8 cellular contexts compared by ENCODE assay signal in genomic region chr2:1743396-1744150, GRCh38. TPM values are rescaled to one million over a fixed set of nuclear protein-coding genes. Genes with fewer than 3 reads are reported as not detected.
DNase-seq lines count a peak whose midpoint lies in the region; ATAC-seq and TF ChIP-seq lines count a peak whose summit lies in the region.

No MANE protein-coding gene starts in this region.

- H3K4me1 Mint-ChIP-seq in effector memory CD8-positive, alpha-beta T cell (ENCODE audit: low read depth in 2 of 2), result peaks cover 0 to 2% of the 10 kb centered on the region in 2 donors
- no peaks in the 10 kb centered on the region for H3K4me1 Mint-ChIP-seq in Caco-2 (ENCODE audit: low read depth, unreplicated experiment)

- no peaks in the 10 kb centered on the region for H3K9me2 ChIP-seq in Karpas-422 (replicated peaks; ENCODE audit: insufficient read depth, low read length)

- H3K9ac ChIP-seq in BLaER1, result peak overlapping the region; percentile 93
- no peak overlapping the region for H3K9ac ChIP-seq in Karpas-422 (ENCODE audit: low read length)

- ATAC-seq in RWPE2 (ENCODE audit: low read depth) (peak; percentile 31), foreskin keratinocyte (peak; percentile 36)
- no peak for ATAC-seq in effector memory CD8-positive, alpha-beta T cell (replicated peaks)

- H3K27ac ChIP-seq in BLaER1 (peak overlapping the region; percentile 96), RWPE2 (ENCODE audit: poor library complexity, severe bottlenecking) (peak overlapping the region; percentile 84), foreskin keratinocyte (peak overlapping the region; percentile 93), Karpas-422 (ENCODE audit: low read length) (no peak overlapping the region)

- peaks cover 2 to 13% of the 10 kb centered on the region in 2 donors for H3K9me3 Mint-ChIP-seq in effector memory CD8-positive, alpha-beta T cell
- H3K9me3 Mint-ChIP-seq in Caco-2 (ENCODE audit: unreplicated experiment), result no peaks in the 10 kb centered on the region

- H3K36me3 Mint-ChIP-seq in effector memory CD8-positive, alpha-beta T cell (ENCODE audit: insufficient read depth), result no peaks in the 10 kb centered on the region
- H3K36me3 Mint-ChIP-seq in Caco-2 (ENCODE audit: insufficient read depth, unreplicated experiment), result no peaks in the 10 kb centered on the region

- BruUV-seq in Caco-2 (replicated peaks; lab: Mats Ljungman, UMichigan), result no TSS peak

- H3K9me3 ChIP-seq in BLaER1 (peaks cover 10% of the 10 kb centered on the region), RWPE2 (ENCODE audit: severe bottlenecking) (no peaks in the 10 kb centered on the region), neuron (ENCODE audit: low read length) (peaks cover 2% of the 10 kb centered on the region), Karpas-422 (ENCODE audit: low read length) (no peaks in the 10 kb centered on the region), Caco-2 (peaks cover 4% of the 10 kb centered on the region; the same call in 1 of the 2 replicates)

- H2AFZ ChIP-seq in neuron (ENCODE audit: low read depth, low read length) (peak overlapping the region; percentile 36), Karpas-422 (ENCODE audit: low read length) (no peak overlapping the region)

- no peaks in the 10 kb centered on the region for H3K27me3 ChIP-seq in BLaER1
- H3K27me3 ChIP-seq in RWPE2 (ENCODE audit: insufficient read depth, poor library complexity, severe bottlenecking), result no peaks in the 10 kb centered on the region
- no peaks in the 10 kb centered on the region for H3K27me3 ChIP-seq in foreskin keratinocyte
- H3K27me3 ChIP-seq in neuron (ENCODE audit: insufficient read depth, low read length), result no peaks in the 10 kb centered on the region
- no peaks in the 10 kb centered on the region for H3K27me3 ChIP-seq in Karpas-422 (ENCODE audit: low read length)
- no peaks in the 10 kb centered on the region for H3K27me3 ChIP-seq in Caco-2 (replicated peaks; ENCODE audit: control insufficient read depth, insufficient read depth, low read length)

- peaks cover 12 to 54% of the 10 kb centered on the region in 2 donors for H3K27me3 Mint-ChIP-seq in effector memory CD8-positive, alpha-beta T cell
- peaks cover 6% of the 10 kb centered on the region for H3K27me3 Mint-ChIP-seq in Caco-2 (ENCODE audit: insufficient read depth, unreplicated experiment)

- no peaks in the 10 kb centered on the region for H3K79me2 ChIP-seq in Karpas-422 (ENCODE audit: low read length)

- H3K4me1 ChIP-seq in BLaER1, result peaks cover 75% of the 10 kb centered on the region
- no peaks in the 10 kb centered on the region for H3K4me1 ChIP-seq in RWPE2 (ENCODE audit: insufficient read depth, poor library complexity, severe bottlenecking)
- H3K4me1 ChIP-seq in foreskin keratinocyte, result peaks cover 5% of the 10 kb centered on the region
- H3K4me1 ChIP-seq in neuron (ENCODE audit: insufficient read depth, low read length), result no peaks in the 10 kb centered on the region
- no peaks in the 10 kb centered on the region for H3K4me1 ChIP-seq in Karpas-422 (ENCODE audit: low read length)
- no peaks in the 10 kb centered on the region for H3K4me1 ChIP-seq in Caco-2

- CTCF ChIA-PET in Caco-2 (lab: Charles Lee), result no interaction called here

- POLR2A ChIA-PET in Caco-2 (lab: Charles Lee), result no interaction called here

- no peak overlapping the region for H3K4me3 Mint-ChIP-seq in effector memory CD8-positive, alpha-beta T cell
- H3K4me3 Mint-ChIP-seq in Caco-2 (ENCODE audit: unreplicated experiment), result no peak overlapping the region

- peak overlapping the region; percentile 89 for H3K4me3 ChIP-seq in BLaER1
- H3K4me3 ChIP-seq in RWPE2 (ENCODE audit: severe bottlenecking), result peak overlapping the region; percentile 91
- peak overlapping the region; percentile 47 for H3K4me3 ChIP-seq in neuron (ENCODE audit: low read length)
- no peak overlapping the region for H3K4me3 ChIP-seq in Karpas-422 (ENCODE audit: low read length)
- H3K4me3 ChIP-seq in Caco-2 (ENCODE audit: low read depth, low read length), result no peak overlapping the region

- H3K36me3 ChIP-seq in BLaER1, result peaks cover 42% of the 10 kb centered on the region
- H3K36me3 ChIP-seq in RWPE2 (ENCODE audit: low read depth), result peaks cover 21% of the 10 kb centered on the region
- no peaks in the 10 kb centered on the region for H3K36me3 ChIP-seq in neuron (ENCODE audit: insufficient read depth, low read length)
- no peaks in the 10 kb centered on the region for H3K36me3 ChIP-seq in Karpas-422 (ENCODE audit: insufficient read depth, low read length)
- no peaks in the 10 kb centered on the region for H3K36me3 ChIP-seq in Caco-2 (ENCODE audit: control insufficient read depth, insufficient read depth, low read length)

- DNase-seq in RWPE2 (ENCODE audit: low spot score) (peak; percentile 61), foreskin keratinocyte (peak in 1 of 2 donors; percentile 36), SHP77 (lab: John Stamatoyannopoulos, UW) (no peak), Karpas-422 (no peak), Caco-2 (no peak)
- no peak for DNase-seq in effector memory CD8-positive, alpha-beta T cell

- TF ChIP-seq CTCF in RWPE2 (IDR thresholded peaks at IDR 0.05; ENCODE audit: poor library complexity, severe bottlenecking) (no peak), foreskin keratinocyte (conservative IDR thresholded peaks at IDR 0.05) (no peak), Caco-2 (IDR thresholded peaks at IDR 0.05; ENCODE audit: insufficient read depth in 1 of 2, low read depth in 1 of 2, low read length in 1 of 2, severe bottlenecking in 1 of 2, unreplicated experiment in 1 of 2) (no peak)

- H3K4me2 ChIP-seq in BLaER1 (peak overlapping the region; percentile 98), Karpas-422 (ENCODE audit: low read depth, low read length, poor library complexity, severe bottlenecking) (no peak overlapping the region)

- H3K27ac Mint-ChIP-seq in effector memory CD8-positive, alpha-beta T cell, result no peak overlapping the region
- no peak overlapping the region for H3K27ac Mint-ChIP-seq in Caco-2 (ENCODE audit: unreplicated experiment)

- intact Hi-C loops in Caco-2 (cut with micrococcal nuclease; ENCODE audit: unreplicated experiment), result no loop called here

- H4K20me1 ChIP-seq in BLaER1 (peaks cover 48% of the 10 kb centered on the region), Karpas-422 (ENCODE audit: insufficient read depth, low read depth, low read length) (no peaks in the 10 kb centered on the region)

RNA-seq across cellular contexts. Expression of gene PXDN, which starts 0.7 kb away (rescaled TPM):
- total RNA-seq in foreskin keratinocyte, result 91.4 and 96.5 TPM in 2 replicates
- 26.9 and 28.0 TPM in 2 replicates for polyA plus RNA-seq in foreskin keratinocyte
- total RNA-seq in Karpas-422 (2014; rRNA removed; shearing (Covaris generic); ENCODE audit: low replicate concordance), result not detected in 2 replicates
- 0.12 and 0.25 TPM in 2 replicates for total RNA-seq in Caco-2 (2022)

Comparison
In these comparisons a context has a peak if more than half of its experiments do, and no peak if none do; other contexts are left out.
1. H3K4me3 ChIP-seq: peak in BLaER1 (single experiment), RWPE2 (single experiment) and neuron (single experiment); none in Karpas-422 (single experiment) and Caco-2 (single experiment).
2. RNA of gene PXDN, which starts 0.7 kb away (total RNA-seq): 91.4 to 96.5 TPM in foreskin keratinocyte; 0.12 to 0.25 TPM in Caco-2 and not detected in Karpas-422; every median in the first group is over 10 times any median in the second.